In the genomic region with DNA sequence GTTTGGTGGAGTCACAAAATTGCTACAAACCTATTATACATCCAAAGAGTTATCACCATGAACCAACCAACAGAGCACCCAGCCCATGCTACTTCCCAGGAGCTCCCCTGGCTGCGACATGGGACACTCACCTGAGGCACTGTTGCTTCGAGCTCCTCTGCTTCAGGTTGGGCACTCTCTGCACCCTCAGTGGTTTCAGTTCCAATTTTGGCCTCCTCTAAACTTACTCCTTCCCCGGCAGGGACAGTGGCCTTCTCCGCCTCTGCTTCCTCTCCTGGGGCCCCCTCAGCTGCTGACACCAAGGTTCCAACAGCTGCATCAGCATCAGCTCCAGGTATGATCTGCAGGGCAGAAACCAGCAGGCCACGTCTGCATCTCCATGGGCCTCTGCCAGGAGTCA, we compare ENCODE assay signal across 18 cellular contexts.
A peak's percentile ranks its signal among the peaks of the same experiment; 100 is the strongest.
DNase-seq lines count a peak whose midpoint lies in the region; ATAC-seq and FAIRE-seq lines count a peak whose summit lies in the region.
"Had no signal": no experiment of that assay in that cellular context is flagged by ENCODE, and none has a peak within 500 bp of the region (broad histone marks: within the 10 kb centered on the region; RNA-seq: fewer than 3 reads in every experiment).

No MANE protein-coding gene starts in this region.

- intact Hi-C loops in dendritic cell treated with granulocyte-macrophage colony-stimulating factor and Interleukin-4, amounts not matched to agents 40 ng/mL and 50 ng/mL, for 4 days (cut with micrococcal nuclease) = no loop called here

- H3K27me3 Mint-ChIP-seq in dendritic cell treated with granulocyte-macrophage colony-stimulating factor and Interleukin-4, amounts not matched to agents 40 ng/mL and 50 ng/mL, for 4 days = no peaks in the 10 kb centered on the region
- H3K27me3 Mint-ChIP-seq in T-helper 2 cell treated with Interferon-gamma antibody and Interleukin-4, amounts not matched to agents 5 μg/mL and 100 μg/mL, for 36 hours (ENCODE audit: low read depth) = no peaks in the 10 kb centered on the region
- H3K27me3 Mint-ChIP-seq: brain had no signal

- no peak overlapping the region for H3K4me3 Mint-ChIP-seq in dendritic cell treated with granulocyte-macrophage colony-stimulating factor and Interleukin-4, amounts not matched to agents 40 ng/mL and 50 ng/mL, for 4 days
- no peak overlapping the region for H3K4me3 Mint-ChIP-seq in T-helper 2 cell treated with Interferon-gamma antibody and Interleukin-4, amounts not matched to agents 5 μg/mL and 100 μg/mL, for 36 hours
- H3K4me3 Mint-ChIP-seq: brain, nephron had no signal

- no peaks in the 10 kb centered on the region for H3K36me3 Mint-ChIP-seq in dendritic cell treated with granulocyte-macrophage colony-stimulating factor and Interleukin-4, amounts not matched to agents 40 ng/mL and 50 ng/mL, for 4 days (ENCODE audit: low read depth)
- no peaks in the 10 kb centered on the region for H3K36me3 Mint-ChIP-seq in T-helper 2 cell treated with Interferon-gamma antibody and Interleukin-4, amounts not matched to agents 5 μg/mL and 100 μg/mL, for 36 hours (ENCODE audit: low read depth)

- FAIRE-seq in GM18507 (lab: Jason Lieb, UNC) = peak; percentile 44
- FAIRE-seq: H1 had no signal

- peaks cover 34% of the 10 kb centered on the region for H3K4me1 Mint-ChIP-seq in dendritic cell treated with granulocyte-macrophage colony-stimulating factor and Interleukin-4, amounts not matched to agents 40 ng/mL and 50 ng/mL, for 4 days (ENCODE audit: low read depth)
- peaks cover 12% of the 10 kb centered on the region for H3K4me1 Mint-ChIP-seq in T-helper 2 cell treated with Interferon-gamma antibody and Interleukin-4, amounts not matched to agents 5 μg/mL and 100 μg/mL, for 36 hours (ENCODE audit: low read depth)

- H3K9me3 Mint-ChIP-seq in dendritic cell treated with granulocyte-macrophage colony-stimulating factor and Interleukin-4, amounts not matched to agents 40 ng/mL and 50 ng/mL, for 4 days = peaks cover 7% of the 10 kb centered on the region
- no peaks in the 10 kb centered on the region for H3K9me3 Mint-ChIP-seq in T-helper 2 cell treated with Interferon-gamma antibody and Interleukin-4, amounts not matched to agents 5 μg/mL and 100 μg/mL, for 36 hours
- H3K9me3 Mint-ChIP-seq: nephron had no signal

- ATAC-seq in GM21367 (IDR thresholded peaks at IDR 0.05; ENCODE audit: unreplicated experiment) (peak; percentile 76), HG02884 (IDR thresholded peaks at IDR 0.05; ENCODE audit: unreplicated experiment) (peak; percentile 71)

- DNase-seq in GM18507 (ENCODE audit: extremely low spot score, insufficient read length, low read depth) = peak; percentile 3
- no peak for DNase-seq in dermis blood vessel endothelial cell
- DNase-seq in T-helper 2 cell treated with Interferon-gamma antibody and Interleukin-4, amounts not matched to agents 5 μg/mL and 100 μg/mL, for 36 hours (ENCODE audit: low spot score) = no peak
- DNase-seq in NCI-H2196 treated with DMSO at 0.1 percent for 48 hours (lab: John Stamatoyannopoulos, UW; ENCODE audit: unreplicated experiment) = no peak
- DNase-seq in NCI-H1417 treated with DMSO at 0.1 percent for 48 hours (lab: John Stamatoyannopoulos, UW) = no peak
- DNase-seq: activated naive CD4-positive, alpha-beta T cell treated with Interleukin-2 at 50 U/mL for 16 hours; DMS79 treated with DMSO at 0.1 percent for 48 hours; effector CD4-positive, alpha-beta T cell; IMR-90; NCI-H1048; stimulated activated CD4-positive, alpha-beta T cell treated with anti-CD3 and anti-CD28 coated beads, Interleukin-2, amount 100 ng/mL, for 24 hours; stimulated activated CD8-positive, alpha-beta memory T cell treated with anti-CD3 and anti-CD28 coated beads, Interleukin-4, amount 100 ng/mL, for 48 hours had no signal

- peak overlapping the region; percentile 20 for H3K27ac Mint-ChIP-seq in dendritic cell treated with granulocyte-macrophage colony-stimulating factor and Interleukin-4, amounts not matched to agents 40 ng/mL and 50 ng/mL, for 4 days
- H3K27ac Mint-ChIP-seq in T-helper 2 cell treated with Interferon-gamma antibody and Interleukin-4, amounts not matched to agents 5 μg/mL and 100 μg/mL, for 36 hours = no peak overlapping the region
- H3K27ac Mint-ChIP-seq: brain, nephron had no signal
